In genomic region chr6:32956176-32956575, GRCh38 we compare ENCODE assay signal across 1 cellular context.
TF ChIP-seq lines count a peak whose summit lies in the region.

No MANE protein-coding gene starts in this region.

TF ChIP-seq in GM12878, 131 proteins besides CTCF, POLR2A, EP300 and RAD21:
- TF ChIP-seq YBX1 (IDR thresholded peaks at IDR 0.05) = no peak
- TF ChIP-seq KDM1A (IDR thresholded peaks at IDR 0.05; ENCODE audit: borderline replicate concordance) = no peak
- TF ChIP-seq E2F4 (IDR thresholded peaks at IDR 0.05; ENCODE audit: low read depth, low read length) = no peak
- TF ChIP-seq CHD4 (IDR thresholded peaks at IDR 0.05) = no peak
- TF ChIP-seq NRF1 (conservative IDR thresholded peaks at IDR 0.05; ENCODE audit: low read depth, low read length) = no peak
TF ChIP-seq in GM12878: peak in this region for 0.
